In the genomic region with DNA sequence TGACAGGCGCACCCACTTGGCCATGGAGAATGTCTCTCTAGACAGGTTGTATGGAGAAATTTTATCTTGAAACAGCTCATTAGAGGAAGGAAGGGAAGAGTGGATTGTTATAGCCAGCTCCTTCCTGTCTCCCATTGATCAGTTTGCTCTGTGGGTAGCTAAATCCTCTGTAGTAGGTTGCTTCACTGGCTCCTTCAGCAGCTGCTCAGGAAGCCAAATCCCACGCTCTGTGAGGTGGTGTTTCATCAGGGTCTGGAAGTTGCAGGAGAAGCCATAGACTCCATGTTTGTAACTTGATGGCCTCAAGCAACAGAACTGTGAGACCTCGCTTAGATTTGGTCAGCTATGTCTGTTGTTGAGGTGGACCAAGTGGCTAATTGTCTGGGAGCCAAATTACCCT, we compare ENCODE assay signal across 23 cellular contexts.
"Had no signal": no experiment of that assay in that cellular context is flagged by ENCODE, and none has a peak within 500 bp of the region (broad histone marks: within the 10 kb centered on the region; RNA-seq: fewer than 3 reads in every experiment).

No MANE protein-coding gene starts in this region.

- H3K27me3 ChIP-seq: esophagus muscularis mucosa, neural progenitor cell, right lobe of liver, transverse colon, vagina had no signal

- H3K4me3 Mint-ChIP-seq: activated naive CD8-positive, alpha-beta T cell treated with anti-CD3 and anti-CD28 coated beads for 36 hours; activated T-cell treated with anti-CD3 and anti-CD28 coated beads, Interleukin-2, amount 50 U/mL, for 4 hours; effector memory CD8-positive, alpha-beta T cell; mesothelial cell of epicardium; naive thymus-derived CD8-positive, alpha-beta T cell; neural progenitor cell; stimulated activated effector memory CD8-positive, alpha-beta T cell treated with anti-CD3 and anti-CD28 coated beads, Interleukin-12 subunit alpha, Interleukin-12 subunit beta, amount 100 ng/mL, for 72 hours had no signal

- H3K27ac Mint-ChIP-seq: activated naive CD8-positive, alpha-beta T cell treated with anti-CD3 and anti-CD28 coated beads for 36 hours; effector memory CD8-positive, alpha-beta T cell; mesothelial cell of epicardium; neural progenitor cell; stimulated activated effector memory CD8-positive, alpha-beta T cell treated with anti-CD3 and anti-CD28 coated beads, Interleukin-12 subunit alpha, Interleukin-12 subunit beta, amount 100 ng/mL, for 72 hours had no signal

- H3K4me1 Mint-ChIP-seq: activated naive CD8-positive, alpha-beta T cell treated with anti-CD3 and anti-CD28 coated beads for 36 hours; neural progenitor cell had no signal

- DNase-seq: activated CD4-positive, alpha-beta T cell treated with anti-CD3 and anti-CD28 coated beads for 4 hours; activated CD4-positive, alpha-beta T cell treated with anti-CD3 and anti-CD28 coated beads, Interleukin-2, amount 50 U/mL, for 48 hours; activated CD4-positive, CD25-positive, alpha-beta regulatory T cell; activated CD8-positive, alpha-beta memory T cell treated with anti-CD3 and anti-CD28 coated beads, Interleukin-2, amount 50 U/mL, for 48 hours; activated naive CD4-positive, alpha-beta T cell treated with Interleukin-2 at 50 U/mL for 16 hours; activated naive CD8-positive, alpha-beta T cell treated with anti-CD3 and anti-CD28 coated beads for 36 hours; activated T-cell treated with anti-CD3 and anti-CD28 coated beads, Interleukin-2, amount 50 U/mL, for 4 hours; central memory CD4-positive, alpha-beta T cell; effector memory CD8-positive, alpha-beta T cell; hippocampal formation; kidney glomerular epithelial cell; left ventricle myocardium inferior; naive thymus-derived CD8-positive, alpha-beta T cell; posterior cingulate gyrus; right lobe of liver; stimulated activated CD4-positive, alpha-beta T cell treated with anti-CD3 and anti-CD28 coated beads, Interleukin-2, amount 100 ng/mL, for 24 hours; transverse colon had no signal

- H3K27ac ChIP-seq: esophagus muscularis mucosa, left ventricle myocardium inferior, neural progenitor cell, right lobe of liver, skin epidermis, transverse colon, vagina had no signal

- H3K9me3 ChIP-seq: esophagus muscularis mucosa, left ventricle myocardium inferior, right lobe of liver, transverse colon, vagina had no signal

- H3K36me3 ChIP-seq: neural progenitor cell, right lobe of liver, vagina had no signal

- H3K4me1 ChIP-seq: right lobe of liver, transverse colon, vagina had no signal

- H3K9me3 Mint-ChIP-seq: effector memory CD8-positive, alpha-beta T cell; neural progenitor cell; stimulated activated effector memory CD8-positive, alpha-beta T cell treated with anti-CD3 and anti-CD28 coated beads, Interleukin-12 subunit alpha, Interleukin-12 subunit beta, amount 100 ng/mL, for 72 hours had no signal

- H3K27me3 Mint-ChIP-seq: activated naive CD8-positive, alpha-beta T cell treated with anti-CD3 and anti-CD28 coated beads for 36 hours; effector memory CD8-positive, alpha-beta T cell; naive thymus-derived CD8-positive, alpha-beta T cell had no signal

- H3K4me3 ChIP-seq: esophagus muscularis mucosa, left ventricle myocardium inferior, neural progenitor cell, right lobe of liver, skin epidermis, transverse colon, vagina had no signal
